In genomic region chr18:38174594-38174993, GRCh38 we compare ENCODE assay signal across 27 cellular contexts.
A peak's percentile ranks its signal among the peaks of the same experiment; 100 is the strongest.
DNase-seq lines count a peak whose midpoint lies in the region; ATAC-seq, FAIRE-seq and TF ChIP-seq lines count a peak whose summit lies in the region.
"Had no signal": no experiment of that assay in that cellular context is flagged by ENCODE, and none has a peak within 500 bp of the region (broad histone marks: within the 10 kb centered on the region; RNA-seq: fewer than 3 reads in every experiment).

No MANE protein-coding gene starts in this region.

- TF ChIP-seq CTCF in D721Med (IDR thresholded peaks at IDR 0.05; ENCODE audit: insufficient read depth, missing control alignments): no peak
- no peak for TF ChIP-seq CTCF in body of pancreas (IDR thresholded peaks at IDR 0.05)

- H3K27me3 ChIP-seq in body of pancreas (no peaks in the 10 kb centered on the region), HAP-1 (ENCODE audit: low read depth) (no peaks in the 10 kb centered on the region)
- H3K27me3 ChIP-seq: thyroid gland had no signal

- ATAC-seq in body of pancreas: peak; percentile 95
- ATAC-seq in activated CD8-positive, alpha-beta memory T cell treated with anti-CD3 and anti-CD28 coated beads, Interleukin-2, amount 10 ng/mL, durations not matched to agents 7 days and 5 days: no peak
- ATAC-seq: activated T-cell treated with anti-CD3 and anti-CD28 coated beads, Interleukin-2, amount 50 U/mL, for 4 hours; left cardiac atrium had no signal

- H3K4me1 Mint-ChIP-seq in activated CD8-positive, alpha-beta memory T cell treated with anti-CD3 and anti-CD28 coated beads, Interleukin-2, amount 10 ng/mL, durations not matched to agents 7 days and 5 days: no peaks in the 10 kb centered on the region
- H3K4me1 Mint-ChIP-seq: naive B cell had no signal

- DNase-seq in D721Med (ENCODE audit: insufficient read length, low spot score) (peak; percentile 14), G401 (ENCODE audit: low spot score) (peak; percentile 19), NCI-H345 treated with DMSO at 0.1 percent for 48 hours (lab: John Stamatoyannopoulos, UW; ENCODE audit: unreplicated experiment) (peak; percentile 49), body of pancreas (peak; percentile 17 to 39 (median 32)), HAP-1 (ENCODE audit: low spot score in 2 of 2) (no peak), EL (no peak), Ammon's horn (ENCODE audit: low spot score) (no peak)
- DNase-seq in activated CD8-positive, alpha-beta memory T cell treated with anti-CD3 and anti-CD28 coated beads, Interleukin-2, amount 10 ng/mL, durations not matched to agents 7 days and 5 days: no peak
- DNase-seq: activated CD8-positive, alpha-beta memory T cell treated with anti-CD3 and anti-CD28 coated beads for 24 hours; activated naive CD4-positive, alpha-beta T cell treated with Interleukin-2 at 50 U/mL for 16 hours; activated T-cell treated with anti-CD3 and anti-CD28 coated beads, Interleukin-2, amount 50 U/mL, for 4 hours; amniotic stem cell; cortex of kidney; DND-41; GOT3; left cardiac atrium; mesenchymal stem cell; MV-4-11; naive B cell; NCI-H226; Right ventricle myocardium superior; stimulated activated CD4-positive, alpha-beta T cell treated with anti-CD3 and anti-CD28 coated beads, Interleukin-4, amount 100 ng/mL, for 24 hours; stimulated activated naive CD4-positive, alpha-beta T cell treated with Interleukin-2 at 50 U/mL for 16 hours; SW 1271; thyroid gland had no signal

- TF ChIP-seq POLR2A in body of pancreas (IDR thresholded peaks at IDR 0.05): no peak

- no peaks in the 10 kb centered on the region for H3K9me3 ChIP-seq in body of pancreas
- H3K9me3 ChIP-seq in HAP-1: no peaks in the 10 kb centered on the region
- H3K9me3 ChIP-seq: thyroid gland had no signal

- FAIRE-seq in D721Med (lab: Jason Lieb, UNC): peak; percentile 100
- FAIRE-seq: bronchial epithelial cell, endometrium had no signal

- H3K9me3 Mint-ChIP-seq in activated CD8-positive, alpha-beta memory T cell treated with anti-CD3 and anti-CD28 coated beads, Interleukin-2, amount 10 ng/mL, durations not matched to agents 7 days and 5 days (ENCODE audit: low read depth): peaks cover 4% of the 10 kb centered on the region

- H3K27ac ChIP-seq in body of pancreas: peak overlapping the region in 3 of 4 donors; percentile 40 to 56 (median 48)
- H3K27ac ChIP-seq: thyroid gland had no signal

- WGBS in body of pancreas, 2 donors: 10 to 12% methylated on average over 3 of the region's 3 CpGs

- no peaks in the 10 kb centered on the region for H3K36me3 ChIP-seq in body of pancreas (replicated peaks in 1 of 2; ENCODE audit: insufficient read depth in 1 of 2, low read depth in 2 of 2)
- H3K36me3 ChIP-seq in HAP-1 (replicated peaks): no peaks in the 10 kb centered on the region
- H3K36me3 ChIP-seq: thyroid gland had no signal

- H3K4me3 Mint-ChIP-seq in activated CD8-positive, alpha-beta memory T cell treated with anti-CD3 and anti-CD28 coated beads, Interleukin-2, amount 10 ng/mL, durations not matched to agents 7 days and 5 days: no peak overlapping the region
- H3K4me3 Mint-ChIP-seq: activated T-cell treated with anti-CD3 and anti-CD28 coated beads, Interleukin-2, amount 50 U/mL, for 4 hours; naive B cell had no signal

- in situ Hi-C loops in G401 (cut with HindIII; ENCODE audit: low sequenced_read_pairs) (no loop called here), HAP-1 (cut with MboI; ENCODE audit: low sequenced_read_pairs) (no loop called here)

- no peak overlapping the region for H3K27ac Mint-ChIP-seq in activated CD8-positive, alpha-beta memory T cell treated with anti-CD3 and anti-CD28 coated beads, Interleukin-2, amount 10 ng/mL, durations not matched to agents 7 days and 5 days
- H3K27ac Mint-ChIP-seq: naive B cell had no signal

- H3K36me3 Mint-ChIP-seq in activated CD8-positive, alpha-beta memory T cell treated with anti-CD3 and anti-CD28 coated beads, Interleukin-2, amount 10 ng/mL, durations not matched to agents 7 days and 5 days: no peaks in the 10 kb centered on the region
- H3K36me3 Mint-ChIP-seq: naive B cell had no signal

- no peaks in the 10 kb centered on the region for H3K27me3 Mint-ChIP-seq in activated CD8-positive, alpha-beta memory T cell treated with anti-CD3 and anti-CD28 coated beads, Interleukin-2, amount 10 ng/mL, durations not matched to agents 7 days and 5 days
- H3K27me3 Mint-ChIP-seq: naive B cell had no signal

- H3K4me1 ChIP-seq in body of pancreas (peaks cover 13% of the 10 kb centered on the region), HAP-1 (no peaks in the 10 kb centered on the region)
- H3K4me1 ChIP-seq: thyroid gland had no signal

- H3K4me3 ChIP-seq in body of pancreas (no peak overlapping the region), HAP-1 (no peak overlapping the region)
- H3K4me3 ChIP-seq: thyroid gland had no signal

- intact Hi-C loops in body of pancreas (cut with DNase I): no loop called here

- CTCF ChIA-PET in activated CD8-positive, alpha-beta memory T cell treated with anti-CD3 and anti-CD28 coated beads, Interleukin-2, amount 10 ng/mL, durations not matched to agents 7 days and 5 days (lab: Charles Lee): no interaction called here

Comparison
In these comparisons a context has a peak if more than half of its experiments do, and no peak if none do; other contexts are left out.
1. DNase-seq: peak in D721Med (single experiment), G401 (single experiment), NCI-H345 treated with DMSO at 0.1 percent for 48 hours (single experiment) and body of pancreas (4 of 4); none in HAP-1 (0 of 2), activated CD8-positive, alpha-beta memory T cell treated with anti-CD3 and anti-CD28 coated beads, Interleukin-2, amount 10 ng/mL, durations not matched to agents 7 days and 5 days (single experiment), EL (single experiment) and Ammon's horn (single experiment).